ENCODE assay signal across 18 cellular contexts in genomic region chr20:50005378-50006020, GRCh38. TPM values are rescaled to one million over a fixed set of nuclear protein-coding genes. Genes with fewer than 3 reads are reported as not detected.
DNase-seq lines count a peak whose midpoint lies in the region; ATAC-seq, FAIRE-seq and TF ChIP-seq lines count a peak whose summit lies in the region.
"Had no signal": no experiment of that assay in that cellular context is flagged by ENCODE, and none has a peak within 500 bp of the region (broad histone marks: within the 10 kb centered on the region; RNA-seq: fewer than 3 reads in every experiment).

No MANE protein-coding gene starts in this region.

- no peaks in the 10 kb centered on the region for H3K27me3 ChIP-seq in right cardiac atrium (ENCODE audit: control insufficient read depth, insufficient read depth)
- H3K27me3 ChIP-seq in stomach = peaks cover 0 to 26% (median 13%) of the 10 kb centered on the region in 3 donors

- no peaks in the 10 kb centered on the region for H3K36me3 ChIP-seq in stomach
- H3K36me3 ChIP-seq: WERI-Rb-1 had no signal

- H3K27ac ChIP-seq in right cardiac atrium (ENCODE audit: low read length) = peak overlapping the region; percentile 48
- no peak overlapping the region for H3K27ac ChIP-seq in stomach
- H3K27ac ChIP-seq: dorsolateral prefrontal cortex, WERI-Rb-1 had no signal

- TF ChIP-seq CTCF in GM20000 (IDR thresholded peaks at IDR 0.05; ENCODE audit: extremely low read depth, missing control alignments) (no peak), stomach (IDR thresholded peaks at IDR 0.05) (no peak)

- TF ChIP-seq POLR2A in stomach (IDR thresholded peaks at IDR 0.05) (no peak), erythroblast (IDR thresholded peaks at IDR 0.05; ENCODE audit: low read length) (no peak)

- intact Hi-C loops in right cardiac atrium (cut with DNase I) (no loop called here), stomach (cut with DNase I; ENCODE audit: low total_unique reads) (no loop called here)

- no peak for TF ChIP-seq EP300 in stomach (IDR thresholded peaks at IDR 0.05)

- FAIRE-seq in RCC 7860 (lab: Jason Lieb, UNC) = no peak
- FAIRE-seq: GM18507, GM19239, keratinocyte had no signal

- peak; percentile 18 to 45 for ATAC-seq in right cardiac atrium
- ATAC-seq: activated CD8-positive, alpha-beta memory T cell treated with anti-CD3 and anti-CD28 coated beads, Interleukin-2, amount 10 ng/mL, durations not matched to agents 7 days and 5 days; PC-3 had no signal

- H3K4me3 ChIP-seq in right cardiac atrium (ENCODE audit: low read length) = no peak overlapping the region
- no peak overlapping the region for H3K4me3 ChIP-seq in stomach
- H3K4me3 ChIP-seq: dorsolateral prefrontal cortex had no signal

- no peaks in the 10 kb centered on the region for H3K4me1 ChIP-seq in right cardiac atrium (ENCODE audit: control insufficient read depth, insufficient read depth, low read length)
- H3K4me1 ChIP-seq in stomach = peaks cover 0 to 13% (median 5%) of the 10 kb centered on the region in 4 donors

- H3K9me3 ChIP-seq in right cardiac atrium (ENCODE audit: control insufficient read depth, low read length) (no peaks in the 10 kb centered on the region), stomach (no peaks in the 10 kb centered on the region)

- 47% methylated on average over 8 of the region's 8 CpGs for WGBS in right cardiac atrium
- 57 to 75% (median 72%) methylated on average over 8 of the region's 8 CpGs for WGBS in stomach, 5 donors

- peak; percentile 57 for DNase-seq in A172 (ENCODE audit: low spot score)
- peak; percentile 83 for DNase-seq in GF-D8 (lab: John Stamatoyannopoulos, UW)
- DNase-seq in RCC 7860 (ENCODE audit: low spot score) = peak; percentile 60
- peak in 1 of 3 donors; percentile 48 for DNase-seq in right cardiac atrium
- DNase-seq in GM20000 (ENCODE audit: low spot score) = no peak
- DNase-seq in stomach = no peak
- DNase-seq in effector CD8-positive, alpha-beta T cell (lab: John Stamatoyannopoulos, UW) = no peak
- DNase-seq in erythroblast (lab: John Stamatoyannopoulos, UW) = no peak
- DNase-seq: activated CD8-positive, alpha-beta memory T cell treated with anti-CD3 and anti-CD28 coated beads, Interleukin-2, amount 10 ng/mL, durations not matched to agents 7 days and 5 days; activated naive CD4-positive, alpha-beta T cell; dorsolateral prefrontal cortex; NCI-H1930; NCI-H510A; PC-3; WERI-Rb-1 had no signal

RNA-seq across cellular contexts. Expression of gene SNAI1, which starts 22.7 kb away (rescaled TPM):
- 0.62 and 2.6 TPM in 2 replicates for total RNA-seq in A172 (2014; rRNA removed; shearing (Covaris generic))
- 1 to 10 TPM; 2.9 to 6.0 (median 3.4) TPM for total RNA-seq in right cardiac atrium
- polyA plus RNA-seq in right cardiac atrium = 8.4 TPM
- 1 to 10 TPM in 2 of 5 donors, under 1 TPM in 1, not detected in 2; 0.37 to 7.1 (median 3.2) TPM for total RNA-seq in stomach
- 1 to 10 TPM in 2 of 3 donors, under 1 TPM in 1; 0.61 to 3.5 (median 2.2) TPM for polyA plus RNA-seq in stomach
- polyA plus RNA-seq: keratinocyte had no signal

Comparison
In these comparisons a context has a peak if more than half of its experiments do, and no peak if none do; other contexts are left out.
1. DNase-seq: peak in A172 (single experiment), GF-D8 (single experiment) and RCC 7860 (single experiment); none in GM20000 (single experiment), stomach (single experiment), effector CD8-positive, alpha-beta T cell (single experiment) and erythroblast (0 of 2).